ENCODE assay signal across 9 cellular contexts in genomic region chr2:46131-46470, GRCh38. TPM values are rescaled to one million over a fixed set of nuclear protein-coding genes. Genes with fewer than 3 reads are reported as not detected.
DNase-seq lines count a peak whose midpoint lies in the region; FAIRE-seq and TF ChIP-seq lines count a peak whose summit lies in the region.
"Had no signal": no experiment of that assay in that cellular context is flagged by ENCODE, and none has a peak within 500 bp of the region (broad histone marks: within the 10 kb centered on the region; RNA-seq: fewer than 3 reads in every experiment).

No MANE protein-coding gene starts in this region.

- no peak overlapping the region for H2BK120ac ChIP-seq in H1 (replicated peaks; ENCODE audit: low read depth, low read length)

- H3K23me2 ChIP-seq in H1 (ENCODE audit: low read depth, low read length), result peaks cover 10% of the 10 kb centered on the region; the same call in 1 of the 2 replicates

- no peaks in the 10 kb centered on the region for H3K9me3 Mint-ChIP-seq in activated T-cell treated with anti-CD3 and anti-CD28 coated beads, Interleukin-2, amount 50 U/mL, for 24 hours

- H3K9me3 ChIP-seq in H1 (ENCODE audit: insufficient read depth in 2 of 2, low read depth in 1 of 2, low read length in 1 of 2), result no peaks in the 10 kb centered on the region
- no peaks in the 10 kb centered on the region for H3K9me3 ChIP-seq in mononuclear cell (ENCODE audit: low read depth, low read length)

- peaks cover 0 to 34% of the 10 kb centered on the region in 2 experiments; a peak in 3 of 4 replicates for H3K79me2 ChIP-seq in H1 (ENCODE audit: control insufficient read depth in 1 of 2, insufficient read depth in 2 of 2, low read length in 2 of 2)

- H2AFZ ChIP-seq in H1 (ENCODE audit: low read length), result no peak overlapping the region

- no peak for TF ChIP-seq CTCF in H1 (IDR thresholded peaks at IDR 0.05; ENCODE audit: control extremely low read depth in 1 of 3, insufficient read depth in 1 of 3, low read depth in 1 of 3, low read length in 3 of 3)

- H3K4me1 Mint-ChIP-seq in activated T-cell treated with anti-CD3 and anti-CD28 coated beads, Interleukin-2, amount 50 U/mL, for 24 hours (ENCODE audit: low read depth), result peaks cover 35% of the 10 kb centered on the region

- no peak overlapping the region for H2AK5ac ChIP-seq in H1 (ENCODE audit: low read depth, low read length)

- WGBS in H1 (ENCODE audit: extremely low coverage in 1 of 2, insufficient coverage in 1 of 2, insufficient read length in 1 of 2, insufficient replicate concordance in 2 of 2, low coverage in 1 of 2, low lambda C conversion rate in 2 of 2, missing lambda C conversion rate in 1 of 2), 2 experiments, result 1% methylated on average over 20 of the region's 52 CpGs; no CpG with 5 or more reads in 1 of the 2 experiments
- whole genome bisulfite sequencing in urinary bladder, result under 1% methylated on average over 52 of the region's 52 CpGs

- H2BK15ac ChIP-seq in H1 (ENCODE audit: low read length), result no peak overlapping the region

- H3K56ac ChIP-seq in H1 (replicated peaks; ENCODE audit: insufficient read length, low read depth, low read length), result no peak overlapping the region

- CTCF ChIA-PET in H1 (lab: Charles Lee; ENCODE audit: partially characterized antibody), result interaction anchor here (0.7 to 3.1 kb wide), 6 partner anchors 24 to 668 kb away, joined by 3 to 15 read pairs (median 3); no protein-coding TSS in a partner anchor

- no peak for FAIRE-seq in H1 (lab: Jason Lieb, UNC)
- FAIRE-seq: K562 had no signal

- no peaks in the 10 kb centered on the region for H3K36me3 Mint-ChIP-seq in activated T-cell treated with anti-CD3 and anti-CD28 coated beads, Interleukin-2, amount 50 U/mL, for 24 hours (ENCODE audit: low read depth)

- H4K8ac ChIP-seq in H1 (ENCODE audit: extremely low read depth, insufficient read depth, low read length), result no peak overlapping the region; the same call in 1 of the 2 replicates

- H3K36me3 ChIP-seq in H1 (ENCODE audit: control insufficient read depth in 2 of 4, insufficient read depth in 4 of 4, low read length in 3 of 4) (peaks cover 0 to 3% (median 2%) of the 10 kb centered on the region in 4 experiments; a peak in 5 of 8 replicates), urinary bladder (ENCODE audit: insufficient read depth) (no peaks in the 10 kb centered on the region)

- no peak overlapping the region for H3K4ac ChIP-seq in H1 (replicated peaks; ENCODE audit: insufficient read length, low read depth, low read length)

- peak overlapping the region in 3 of 4 experiments; percentile 13 to 75 (median 41); a peak in 4 of 7 replicates for H3K9ac ChIP-seq in H1 (replicated peaks in 1 of 4; ENCODE audit: extremely low read depth in 1 of 4, low read depth in 3 of 4, low read length in 3 of 4)

- POLR2A ChIA-PET in H1 (lab: Charles Lee; ENCODE audit: partially characterized antibody), result interaction anchor here (1.2 to 2.0 kb wide), 4 partner anchors 10 to 244 kb away, joined by 3 to 8 read pairs (median 4); no protein-coding TSS in a partner anchor

- H2BK20ac ChIP-seq in H1 (ENCODE audit: low read length), result no peak overlapping the region

- DNase-seq in activated T-cell treated with anti-CD3 and anti-CD28 coated beads, Interleukin-2, amount 50 U/mL, for 24 hours, result no peak
- no peak for DNase-seq in activated T-cell treated with anti-CD3 and anti-CD28 coated beads, Interleukin-2, amount 50 U/mL, for 1 hour
- DNase-seq in H1 (ENCODE audit: low read depth in 1 of 2, low spot score in 2 of 2), result no peak
- DNase-seq in T-helper 9 cell, result no peak
- no peak for DNase-seq in amygdala (lab: John Stamatoyannopoulos, UW)
- DNase-seq in GF-D8 (lab: John Stamatoyannopoulos, UW), result no peak

- H3K27ac Mint-ChIP-seq in activated T-cell treated with anti-CD3 and anti-CD28 coated beads, Interleukin-2, amount 50 U/mL, for 24 hours, result no peak overlapping the region

- H4K5ac ChIP-seq in H1 (ENCODE audit: insufficient read length, low read depth, low read length), result no peak overlapping the region

- no peak overlapping the region for H2BK5ac ChIP-seq in H1 (ENCODE audit: low read depth, low read length)

- no peak overlapping the region for H3K14ac ChIP-seq in H1 (ENCODE audit: insufficient read length)

- no peak overlapping the region for H3K23ac ChIP-seq in H1 (ENCODE audit: insufficient read length)

- TF ChIP-seq RAD21 in H1 (IDR thresholded peaks at IDR 0.05 in 1 of 2, conservative IDR thresholded peaks at IDR 0.05 in 1 of 2; ENCODE audit: low read depth in 2 of 2, low read length in 2 of 2), result no peak; a peak in 1 of 4 replicates

- H3K4me3 ChIP-seq in H1 (ENCODE audit: extremely low read depth in 1 of 4, insufficient read depth in 2 of 4, low read depth in 3 of 4, low read length in 4 of 4), result peak overlapping the region; percentile 66 to 82 (median 74)
- H3K4me3 ChIP-seq in mononuclear cell (ENCODE audit: low read length), result peak overlapping the region; percentile 30
- peak overlapping the region; percentile 68 for H3K4me3 ChIP-seq in urinary bladder (ENCODE audit: low read depth, low read length)
- H3K4me3 ChIP-seq: K562 had no signal

- peaks cover 2% of the 10 kb centered on the region for H3K79me1 ChIP-seq in H1 (ENCODE audit: low read depth, low read length)

- H3K27me3 ChIP-seq in H1 (replicated peaks in 1 of 4; ENCODE audit: control insufficient read depth in 3 of 4, extremely low read depth in 1 of 4, insufficient read depth in 3 of 4, low read length in 3 of 4) (peaks cover 0 to 12% (median 5%) of the 10 kb centered on the region in 4 experiments; a peak in 4 of 7 replicates), mononuclear cell (ENCODE audit: insufficient read depth, low read length) (peaks cover 41% of the 10 kb centered on the region)

- H3K27me3 Mint-ChIP-seq in activated T-cell treated with anti-CD3 and anti-CD28 coated beads, Interleukin-2, amount 50 U/mL, for 24 hours, result peaks cover 59% of the 10 kb centered on the region

- H3K4me2 ChIP-seq in H1 (ENCODE audit: insufficient read depth in 1 of 2, low read depth in 2 of 2, low read length in 2 of 2), result peak overlapping the region; percentile 76 to 93

- H3K27ac ChIP-seq in H1 (ENCODE audit: low read depth, low read length) (peak overlapping the region; percentile 14; the same call in 1 of the 2 replicates), urinary bladder (ENCODE audit: low read depth) (peak overlapping the region; percentile 84)

- H4K20me1 ChIP-seq in H1 (replicated peaks in 1 of 2; ENCODE audit: control insufficient read depth in 1 of 2, insufficient read depth in 2 of 2, low read length in 2 of 2), result peaks cover 8% of the 10 kb centered on the region in 2 experiments

- no peak for TF ChIP-seq POLR2A in H1 (IDR thresholded peaks at IDR 0.05; ENCODE audit: control extremely low read depth in 1 of 2, low read depth in 2 of 2, low read length in 2 of 2)

- H2BK12ac ChIP-seq in H1 (ENCODE audit: low read depth, low read length), result no peak overlapping the region

- H3K4me3 Mint-ChIP-seq in activated T-cell treated with anti-CD3 and anti-CD28 coated beads, Interleukin-2, amount 50 U/mL, for 24 hours, result peak overlapping the region; percentile 48

- H3K4me1 ChIP-seq in H1 (replicated peaks in 1 of 4; ENCODE audit: control insufficient read depth in 3 of 4, insufficient read depth in 4 of 4, low read length in 3 of 4), result peaks cover 6 to 11% (median 11%) of the 10 kb centered on the region in 4 experiments; a peak in 6 of 7 replicates
- H3K4me1 ChIP-seq in mononuclear cell (ENCODE audit: insufficient read depth, low read length), result peaks cover 15% of the 10 kb centered on the region
- H3K4me1 ChIP-seq in urinary bladder (ENCODE audit: insufficient read depth), result no peaks in the 10 kb centered on the region

- TF ChIP-seq EP300 in H1 (IDR thresholded peaks at IDR 0.05; ENCODE audit: borderline replicate concordance in 1 of 2, low read depth in 2 of 2, low read length in 2 of 2), result no peak

- H3K18ac ChIP-seq in H1 (ENCODE audit: extremely low read depth, low read length), result no peak overlapping the region

- no peak overlapping the region for H4K91ac ChIP-seq in H1 (replicated peaks; ENCODE audit: insufficient read length, low read length)

TF ChIP-seq in H1, 55 proteins besides CTCF, POLR2A, EP300 and RAD21 (continues in another document):
- no peak for TF ChIP-seq RBBP5 (IDR thresholded peaks at IDR 0.05; ENCODE audit: borderline replicate concordance, low read depth, low read length)
- TF ChIP-seq BCL11A (IDR thresholded peaks at IDR 0.05; ENCODE audit: low read depth in 2 of 2, low read length in 2 of 2), result no peak
- peak; percentile 37; the same call in 1 of the 2 replicates for TF ChIP-seq TAF1 (IDR thresholded peaks at IDR 0.05; ENCODE audit: low read depth, low read length)
- TF ChIP-seq ASH2L (IDR thresholded peaks at IDR 0.05; ENCODE audit: low read length), result no peak
- TF ChIP-seq CBX5 (IDR thresholded peaks at IDR 0.05; ENCODE audit: low read depth, low read length), result no peak
- no peak for TF ChIP-seq SIN3A (conservative IDR thresholded peaks at IDR 0.05 in 1 of 2, IDR thresholded peaks at IDR 0.05 in 1 of 2; ENCODE audit: low read depth in 1 of 2, low read length in 2 of 2)
- TF ChIP-seq PHF8 (conservative IDR thresholded peaks at IDR 0.05; ENCODE audit: low read depth, low read length), result peak; percentile 48; the same call in 1 of the 2 replicates
- no peak for TF ChIP-seq JUND (IDR thresholded peaks at IDR 0.05; ENCODE audit: low read length)
- TF ChIP-seq RNF2 (IDR thresholded peaks at IDR 0.05; ENCODE audit: borderline replicate concordance, low read depth, low read length, missing control alignments, poor library complexity, severe bottlenecking), result no peak
- TF ChIP-seq FOSL1 (IDR thresholded peaks at IDR 0.05; ENCODE audit: insufficient read depth, low read depth, low read length), result no peak
- no peak for TF ChIP-seq SIRT6 (IDR thresholded peaks at IDR 0.05; ENCODE audit: low read length)
- no peak for TF ChIP-seq RXRA (IDR thresholded peaks at IDR 0.05; ENCODE audit: insufficient read depth, low read depth, low read length)

RNA-seq across cellular contexts. Expression of gene FAM110C, which starts 0.2 kb away (rescaled TPM):
- total RNA-seq in H1 (2021; fragmentation: NEBNext Ultra II Directional; extraction: Animal tissue kit (Norgen Biotek cat#: 25700)), result 13.2 and 15.4 TPM in 2 replicates
- polyA plus RNA-seq in H1 (2011; rRNA removed) (3.4 and 4.8 TPM in 2 replicates), urinary bladder (3.8 TPM)
- polyA plus RNA-seq in H1 (2011; cell fraction: cytosol; rRNA removed), result 5.9 TPM
- 5.7 TPM for polyA plus RNA-seq in H1 (2011; cell fraction: nucleus; rRNA removed)
- polyA plus RNA-seq in H1 (2012, experiment 1 of 2), result 5.3 to 17.2 TPM (median 8.3 TPM) in 4 replicates
- 5.9 TPM for polyA plus RNA-seq in H1 (2012, experiment 2 of 2)
- 9.4 TPM for polyA plus RNA-seq in H1 (2013, experiment 1 of 2)
- polyA plus RNA-seq in H1 (2013, experiment 2 of 2), result 10.3 TPM
- polyA minus RNA-seq in H1 (2011; rRNA and poly(A)+ RNA removed), result 2.6 and 3.4 TPM in 2 replicates
- polyA minus RNA-seq in H1 (2011; cell fraction: cytosol; rRNA and poly(A)+ RNA removed), result 4.6 TPM
- 10.6 TPM for polyA minus RNA-seq in H1 (2011; cell fraction: nucleus; rRNA and poly(A)+ RNA removed)
- total RNA-seq in mononuclear cell (0.52 TPM), urinary bladder (10.8 TPM)
- total RNA-seq: K562 had no signal
- polyA plus RNA-seq: K562 had no signal
